In genomic region chr5:172901788-172902496, GRCh38 we compare ENCODE assay signal across 11 cellular contexts. TPM values are rescaled to one million over a fixed set of nuclear protein-coding genes. Genes with fewer than 3 reads are reported as not detected.
DNase-seq lines count a peak whose midpoint lies in the region; ATAC-seq and TF ChIP-seq lines count a peak whose summit lies in the region.
"Had no signal": no experiment of that assay in that cellular context is flagged by ENCODE, and none has a peak within 500 bp of the region (broad histone marks: within the 10 kb centered on the region; RNA-seq: fewer than 3 reads in every experiment).

No MANE protein-coding gene starts in this region.

- CTCF ChIA-PET in activated naive CD4-positive, alpha-beta T cell treated with anti-CD3 and anti-CD28 coated beads, Interleukin-2, amount 10 ng/mL, durations not matched to agents 7 days and 5 days (lab: Charles Lee): no interaction called here

- H3K4me1 Mint-ChIP-seq in activated naive CD4-positive, alpha-beta T cell treated with anti-CD3 and anti-CD28 coated beads, Interleukin-2, amount 50 U/mL, for 24 hours: no peaks in the 10 kb centered on the region
- H3K4me1 Mint-ChIP-seq in activated naive CD4-positive, alpha-beta T cell treated with anti-CD3 and anti-CD28 coated beads, Interleukin-2, amount 10 ng/mL, durations not matched to agents 7 days and 5 days: peaks cover 13% of the 10 kb centered on the region
- H3K4me1 Mint-ChIP-seq in mesothelial cell of epicardium (peaks cover 81% of the 10 kb centered on the region), type B pancreatic cell (ENCODE audit: unreplicated experiment) (peaks cover 67% of the 10 kb centered on the region)

- peak overlapping the region; percentile 46 for H3K27ac ChIP-seq in colonic mucosa

- peaks cover 1% of the 10 kb centered on the region for H3K36me3 Mint-ChIP-seq in activated naive CD4-positive, alpha-beta T cell treated with anti-CD3 and anti-CD28 coated beads, Interleukin-2, amount 50 U/mL, for 24 hours
- H3K36me3 Mint-ChIP-seq in activated naive CD4-positive, alpha-beta T cell treated with anti-CD3 and anti-CD28 coated beads, Interleukin-2, amount 10 ng/mL, durations not matched to agents 7 days and 5 days: peaks cover 10% of the 10 kb centered on the region
- H3K36me3 Mint-ChIP-seq in mesothelial cell of epicardium: peaks cover 14% of the 10 kb centered on the region
- peaks cover 13% of the 10 kb centered on the region for H3K36me3 Mint-ChIP-seq in type B pancreatic cell

- intact Hi-C loops in colonic mucosa (cut with DNase I): loop anchor here (5.0 kb wide), 1 partner anchor 130 kb away; the partner anchor contains the start of gene DUSP1

- no peaks in the 10 kb centered on the region for H3K9me3 Mint-ChIP-seq in activated naive CD4-positive, alpha-beta T cell treated with anti-CD3 and anti-CD28 coated beads, Interleukin-2, amount 50 U/mL, for 24 hours
- H3K9me3 Mint-ChIP-seq in activated naive CD4-positive, alpha-beta T cell treated with anti-CD3 and anti-CD28 coated beads, Interleukin-2, amount 10 ng/mL, durations not matched to agents 7 days and 5 days: no peaks in the 10 kb centered on the region
- H3K9me3 Mint-ChIP-seq in mesothelial cell of epicardium (no peaks in the 10 kb centered on the region), type B pancreatic cell (no peaks in the 10 kb centered on the region)
- H3K9me3 Mint-ChIP-seq: dendritic cell treated with granulocyte-macrophage colony-stimulating factor and Interleukin-4, amounts not matched to agents 40 ng/mL and 50 ng/mL, for 4 days had no signal

- no peak overlapping the region for H3K4me3 Mint-ChIP-seq in activated naive CD4-positive, alpha-beta T cell treated with anti-CD3 and anti-CD28 coated beads, Interleukin-2, amount 50 U/mL, for 24 hours
- no peak overlapping the region for H3K4me3 Mint-ChIP-seq in activated naive CD4-positive, alpha-beta T cell treated with anti-CD3 and anti-CD28 coated beads, Interleukin-2, amount 10 ng/mL, durations not matched to agents 7 days and 5 days
- H3K4me3 Mint-ChIP-seq in mesothelial cell of epicardium: no peak overlapping the region
- H3K4me3 Mint-ChIP-seq in type B pancreatic cell: no peak overlapping the region
- H3K4me3 Mint-ChIP-seq: dendritic cell treated with granulocyte-macrophage colony-stimulating factor and Interleukin-4, amounts not matched to agents 40 ng/mL and 50 ng/mL, for 4 days had no signal

- peaks cover 19% of the 10 kb centered on the region for H3K4me1 ChIP-seq in colonic mucosa

- peaks cover 8% of the 10 kb centered on the region for H3K36me3 ChIP-seq in colonic mucosa

- ATAC-seq in GM21825 (IDR thresholded peaks at IDR 0.05; ENCODE audit: unreplicated experiment) (no peak), GM18502 (IDR thresholded peaks at IDR 0.05; ENCODE audit: poor library complexity, unreplicated experiment) (no peak)

- TF ChIP-seq CTCF in colonic mucosa (IDR thresholded peaks at IDR 0.05) (no peak), mesothelial cell of epicardium (IDR thresholded peaks at IDR 0.05; ENCODE audit: unreplicated experiment) (no peak), type B pancreatic cell (conservative IDR thresholded peaks at IDR 0.05) (no peak)

- no peaks in the 10 kb centered on the region for H3K27me3 Mint-ChIP-seq in activated naive CD4-positive, alpha-beta T cell treated with anti-CD3 and anti-CD28 coated beads, Interleukin-2, amount 50 U/mL, for 24 hours
- no peaks in the 10 kb centered on the region for H3K27me3 Mint-ChIP-seq in activated naive CD4-positive, alpha-beta T cell treated with anti-CD3 and anti-CD28 coated beads, Interleukin-2, amount 10 ng/mL, durations not matched to agents 7 days and 5 days
- H3K27me3 Mint-ChIP-seq in mesothelial cell of epicardium (ENCODE audit: low read depth): no peaks in the 10 kb centered on the region
- H3K27me3 Mint-ChIP-seq in type B pancreatic cell: peaks cover 3% of the 10 kb centered on the region
- H3K27me3 Mint-ChIP-seq: dendritic cell treated with granulocyte-macrophage colony-stimulating factor and Interleukin-4, amounts not matched to agents 40 ng/mL and 50 ng/mL, for 4 days had no signal

- H3K9ac ChIP-seq in colonic mucosa (ENCODE audit: low read depth in 2 of 2, low read length in 2 of 2): peak overlapping the region in 1 of 2 donors; percentile 29

- no peaks in the 10 kb centered on the region for H3K9me3 ChIP-seq in colonic mucosa

- no peak for DNase-seq in activated naive CD4-positive, alpha-beta T cell treated with anti-CD3 and anti-CD28 coated beads, Interleukin-2, amount 10 ng/mL, durations not matched to agents 7 days and 5 days
- no peak for DNase-seq in colonic mucosa
- DNase-seq in mesothelial cell of epicardium (ENCODE audit: low spot score in 2 of 2, unreplicated experiment in 2 of 2): no peak
- DNase-seq in type B pancreatic cell (ENCODE audit: extremely low spot score, unreplicated experiment): no peak
- DNase-seq in COR-L47 (lab: John Stamatoyannopoulos, UW): no peak
- DNase-seq: activated CD4-positive, alpha-beta T cell treated with anti-CD3 and anti-CD28 coated beads, Interleukin-2, amount 50 U/mL, for 1 hour; NCI-H524 treated with DMSO at 0.1 percent for 48 hours had no signal

- no peak overlapping the region for H3K4me3 ChIP-seq in colonic mucosa

- no peaks in the 10 kb centered on the region for H3K27me3 ChIP-seq in colonic mucosa

- peak overlapping the region; percentile 55 for H3K27ac Mint-ChIP-seq in activated naive CD4-positive, alpha-beta T cell treated with anti-CD3 and anti-CD28 coated beads, Interleukin-2, amount 50 U/mL, for 24 hours
- H3K27ac Mint-ChIP-seq in activated naive CD4-positive, alpha-beta T cell treated with anti-CD3 and anti-CD28 coated beads, Interleukin-2, amount 10 ng/mL, durations not matched to agents 7 days and 5 days: no peak overlapping the region
- H3K27ac Mint-ChIP-seq in mesothelial cell of epicardium (peak overlapping the region; percentile 98), type B pancreatic cell (peak overlapping the region; percentile 94)
- H3K27ac Mint-ChIP-seq: dendritic cell treated with granulocyte-macrophage colony-stimulating factor and Interleukin-4, amounts not matched to agents 40 ng/mL and 50 ng/mL, for 4 days had no signal

RNA-seq across cellular contexts. Expression of gene RPL26L1, which starts 57.3 kb away (rescaled TPM):
- 10 to 100 TPM; 26.6 to 50.6 TPM for total RNA-seq in colonic mucosa
- 43.0 to 43.9 TPM (median 43.9 TPM) in 3 replicates for total RNA-seq in mesothelial cell of epicardium
- 40.4 and 54.2 TPM in 2 replicates for total RNA-seq in type B pancreatic cell (ENCODE audit: low replicate concordance)
